Comparison of ENCODE assay signal across 32 cellular contexts in the genomic region with DNA sequence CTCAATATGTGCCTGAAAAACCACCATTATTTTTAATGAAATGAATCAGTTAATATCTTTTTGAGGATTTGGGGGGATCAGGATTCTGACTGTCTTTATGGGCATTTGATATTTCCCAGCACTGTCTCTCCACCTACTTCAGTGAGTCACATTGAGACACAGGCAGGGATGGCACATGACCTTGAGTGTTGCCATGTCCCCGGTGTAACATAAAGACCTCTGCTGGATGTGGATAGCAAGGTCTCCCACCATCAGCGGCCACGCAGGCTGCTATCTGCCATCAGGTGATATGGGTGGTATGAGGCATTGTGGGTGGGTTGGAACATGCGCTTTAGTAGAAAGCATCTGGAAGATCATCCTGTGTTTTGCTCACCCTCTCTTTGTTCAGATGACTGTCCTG.
"Had no signal": no experiment of that assay in that cellular context is flagged by ENCODE, and none has a peak within 500 bp of the region (broad histone marks: within the 10 kb centered on the region; RNA-seq: fewer than 3 reads in every experiment).

No MANE protein-coding gene starts in this region.

- H3K9me3 Mint-ChIP-seq: mesothelial cell of epicardium; naive thymus-derived CD4-positive, alpha-beta T cell; neural crest cell; stimulated activated naive CD8-positive, alpha-beta T cell treated with anti-CD3 and anti-CD28 coated beads, Interleukin-15, amount 100 ng/mL, for 72 hours; T-helper 1 cell treated with Interleukin-12 subunit alpha and Interleukin-12 subunit beta and Interleukin-4 antibody, amounts not matched to agents 30 μg/mL and 1 μg/mL, for 36 hours had no signal

- H3K9me3 ChIP-seq: esophagus squamous epithelium, pancreas, prostate gland, thyroid gland, upper lobe of left lung, vagina had no signal

- H3K27me3 Mint-ChIP-seq: activated naive CD8-positive, alpha-beta T cell; naive thymus-derived CD4-positive, alpha-beta T cell; stimulated activated naive CD8-positive, alpha-beta T cell treated with anti-CD3 and anti-CD28 coated beads, Interleukin-15, amount 100 ng/mL, for 72 hours had no signal

- H3K4me3 Mint-ChIP-seq: activated naive CD8-positive, alpha-beta T cell; mesothelial cell of epicardium; naive thymus-derived CD4-positive, alpha-beta T cell; neural crest cell; stimulated activated naive CD8-positive, alpha-beta T cell treated with anti-CD3 and anti-CD28 coated beads, Interleukin-15, amount 100 ng/mL, for 72 hours; T-helper 1 cell treated with Interleukin-12 subunit alpha and Interleukin-12 subunit beta and Interleukin-4 antibody, amounts not matched to agents 30 μg/mL and 1 μg/mL, for 36 hours had no signal

- H3K27me3 ChIP-seq: esophagus squamous epithelium, pancreas, thyroid gland, upper lobe of left lung, vagina had no signal

- H3K27ac ChIP-seq: esophagus squamous epithelium, pancreas, prostate gland, skin epidermis, thyroid gland, upper lobe of left lung, vagina, WERI-Rb-1 had no signal

- DNase-seq: activated CD4-positive, alpha-beta T cell treated with anti-CD3 and anti-CD28 coated beads for 48 hours; activated CD4-positive, alpha-beta T cell treated with anti-CD3 and anti-CD28 coated beads, Interleukin-2, amount 50 U/mL, for 48 hours; activated CD8-positive, alpha-beta memory T cell treated with anti-CD3 and anti-CD28 coated beads for 24 hours; activated effector memory CD4-positive, alpha-beta T cell treated with Interleukin-2 at 50 U/mL for 16 hours; activated naive CD4-positive, alpha-beta T cell treated with Interleukin-2 at 50 U/mL for 16 hours; amygdala; caudate nucleus; cortex of kidney; esophagus squamous epithelium; foreskin melanocyte; mammary epithelial cell; naive thymus-derived CD4-positive, alpha-beta T cell; nucleus accumbens; pancreas; retina; stimulated activated CD4-positive, alpha-beta T cell treated with anti-CD3 and anti-CD28 coated beads, Interleukin-12 subunit alpha, Interleukin-12 subunit beta, amount 100 ng/mL, for 4 hours; stimulated activated CD4-positive, alpha-beta T cell treated with anti-CD3 and anti-CD28 coated beads, Interleukin-4, amount 100 ng/mL, for 1 hour; stimulated activated naive CD8-positive, alpha-beta T cell treated with anti-CD3 and anti-CD28 coated beads, Interleukin-15, amount 100 ng/mL, for 72 hours; substantia nigra; T-helper 9 cell; thyroid gland; upper lobe of left lung; WERI-Rb-1 had no signal

- H3K4me1 ChIP-seq: esophagus squamous epithelium, pancreas, prostate gland, upper lobe of left lung, vagina had no signal

- ATAC-seq: activated CD4-positive, CD25-positive, alpha-beta regulatory T cell treated with anti-CD3 and anti-CD28 coated beads, Interleukin-2, amount 50 U/mL, for 24 hours; naive thymus-derived CD4-positive, alpha-beta T cell; pancreas; sciatic nerve; stimulated activated naive CD8-positive, alpha-beta T cell treated with anti-CD3 and anti-CD28 coated beads, Interleukin-15, amount 100 ng/mL, for 72 hours had no signal

- H3K4me3 ChIP-seq: esophagus squamous epithelium, pancreas, prostate gland, skin epidermis, thyroid gland, upper lobe of left lung, vagina had no signal

- H3K27ac Mint-ChIP-seq: activated naive CD8-positive, alpha-beta T cell; mesothelial cell of epicardium; T-helper 1 cell treated with Interleukin-12 subunit alpha and Interleukin-12 subunit beta and Interleukin-4 antibody, amounts not matched to agents 30 μg/mL and 1 μg/mL, for 36 hours had no signal

- H3K36me3 ChIP-seq: pancreas had no signal
